In the genomic region with DNA sequence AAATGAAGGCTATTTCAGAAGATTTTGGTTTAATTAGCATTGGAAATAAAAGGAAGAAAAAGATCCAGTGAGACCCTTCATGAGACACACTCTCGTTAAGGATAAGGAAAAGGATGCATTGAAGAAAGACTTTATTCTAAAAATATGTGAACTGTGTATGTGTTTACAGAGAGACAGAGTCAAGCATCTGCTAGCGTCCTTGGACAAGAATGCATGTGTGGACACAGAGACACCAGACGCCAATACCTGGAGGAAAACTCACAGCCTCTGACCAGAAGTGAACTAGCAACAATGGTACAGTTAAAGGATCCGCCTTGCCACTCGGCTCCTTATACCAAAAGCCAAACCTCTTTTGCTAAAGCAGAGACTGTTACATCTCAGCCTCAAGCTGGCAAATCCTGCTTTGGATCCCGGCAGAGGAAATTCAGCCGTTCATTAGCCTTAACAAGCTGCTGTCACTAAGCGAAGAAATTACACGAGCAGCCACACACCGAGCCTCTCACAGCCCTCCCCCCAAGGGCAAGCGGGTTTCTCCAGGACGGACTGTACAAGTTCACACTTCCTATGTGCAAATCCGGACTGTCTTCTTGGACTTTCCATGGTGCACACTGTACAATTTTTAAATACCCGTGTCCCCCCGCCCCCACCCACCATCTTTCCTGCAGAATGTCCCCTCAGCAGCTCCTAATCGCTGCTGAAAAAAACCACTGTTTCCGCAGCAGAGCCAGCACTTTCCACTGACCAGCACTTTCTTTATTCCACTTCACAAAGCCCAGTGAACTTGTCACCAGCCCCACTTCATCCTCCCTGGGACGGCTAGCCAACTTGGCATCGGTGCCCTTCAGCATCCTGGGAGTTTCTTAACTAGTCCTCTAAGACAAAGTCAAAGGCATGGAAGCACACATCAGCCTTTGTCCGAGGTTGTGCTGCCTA, we compare ENCODE assay signal across 8 cellular contexts. TPM values are rescaled to one million over a fixed set of nuclear protein-coding genes. Genes with fewer than 3 reads are reported as not detected.
DNase-seq lines count a peak whose midpoint lies in the region; FAIRE-seq and TF ChIP-seq lines count a peak whose summit lies in the region.

No MANE protein-coding gene starts in this region.

- H2AK5ac ChIP-seq in H1 (ENCODE audit: low read depth, low read length) = no peak overlapping the region
- peak overlapping the region; percentile 93 for H2AK5ac ChIP-seq in mesenchymal stem cell (ENCODE audit: low read length, severe bottlenecking)

- TF ChIP-seq EP300 in H1 (IDR thresholded peaks at IDR 0.05; ENCODE audit: borderline replicate concordance in 1 of 2, low read depth in 2 of 2, low read length in 2 of 2) = no peak

- H4K8ac ChIP-seq in H1 (ENCODE audit: extremely low read depth, insufficient read depth, low read length) = no peak overlapping the region
- H4K8ac ChIP-seq in mesenchymal stem cell (ENCODE audit: low read length) = peak overlapping the region; percentile 73

- TF ChIP-seq CTCF in H1 (IDR thresholded peaks at IDR 0.05; ENCODE audit: control extremely low read depth in 1 of 3, insufficient read depth in 1 of 3, low read depth in 1 of 3, low read length in 3 of 3) = no peak

- no peak overlapping the region for H4K5ac ChIP-seq in H1 (ENCODE audit: insufficient read length, low read depth, low read length)

- H3K79me2 ChIP-seq in H1 (ENCODE audit: control insufficient read depth in 1 of 2, insufficient read depth in 2 of 2, low read length in 2 of 2) = peaks cover 14 to 59% of the 10 kb centered on the region in 2 experiments; a peak in 3 of 4 replicates

- H3K23me2 ChIP-seq in H1 (ENCODE audit: low read depth, low read length) = peaks cover 25% of the 10 kb centered on the region

- H2BK15ac ChIP-seq in H1 (ENCODE audit: low read length) (peak overlapping the region; percentile 88; the same call in 1 of the 2 replicates), mesenchymal stem cell (ENCODE audit: low read depth, poor library complexity, severe bottlenecking) (peak overlapping the region; percentile 28)

- H3K56ac ChIP-seq in H1 (replicated peaks; ENCODE audit: insufficient read length, low read depth, low read length) = no peak overlapping the region

- H3K36me3 ChIP-seq in H1 (ENCODE audit: control insufficient read depth in 2 of 4, insufficient read depth in 4 of 4, low read length in 3 of 4) (no peaks in the 10 kb centered on the region), mesenchymal stem cell (ENCODE audit: control insufficient read depth in 1 of 2, insufficient read depth in 2 of 2, low read depth in 1 of 2, low read length in 2 of 2) (no peaks in the 10 kb centered on the region)

- peak overlapping the region; percentile 21 to 86 (median 58) for H3K9ac ChIP-seq in H1 (replicated peaks in 1 of 4; ENCODE audit: extremely low read depth in 1 of 4, low read depth in 3 of 4, low read length in 3 of 4)
- H3K9ac ChIP-seq in mesenchymal stem cell (ENCODE audit: low read length) = peak overlapping the region; percentile 98

- no peak overlapping the region for H3K14ac ChIP-seq in H1 (ENCODE audit: insufficient read length)
- H3K14ac ChIP-seq in mesenchymal stem cell (ENCODE audit: low read length in 2 of 2) = peak overlapping the region in 1 of 2 experiments; percentile 57

- CTCF ChIA-PET in H1 (lab: Charles Lee; ENCODE audit: partially characterized antibody) = interaction anchor here (0.8 to 1.4 kb wide), 9 partner anchors 9 to 361 kb away, joined by 3 to 6 read pairs (median 3); no protein-coding TSS in a partner anchor

- H3K23ac ChIP-seq in H1 (ENCODE audit: insufficient read length) (no peak overlapping the region), mesenchymal stem cell (ENCODE audit: low read length in 2 of 2) (peak overlapping the region in 1 of 2 experiments; percentile 46)

- TF ChIP-seq POLR2A in H1 (IDR thresholded peaks at IDR 0.05; ENCODE audit: control extremely low read depth in 1 of 2, low read depth in 2 of 2, low read length in 2 of 2) = no peak

- H3K27ac ChIP-seq in H1 (ENCODE audit: low read depth, low read length) (no peak overlapping the region), mesenchymal stem cell (ENCODE audit: low read length, poor library complexity, severe bottlenecking) (peak overlapping the region; percentile 99), substantia nigra (ENCODE audit: low read depth, low read length, poor library complexity, severe bottlenecking) (peak overlapping the region; percentile 99)

- H2BK120ac ChIP-seq in H1 (replicated peaks; ENCODE audit: low read depth, low read length) (no peak overlapping the region), mesenchymal stem cell (ENCODE audit: low read depth, low read length) (peak overlapping the region; percentile 69)

- peak overlapping the region; percentile 94 to 100 for H3K4me2 ChIP-seq in H1 (ENCODE audit: insufficient read depth in 1 of 2, low read depth in 2 of 2, low read length in 2 of 2)
- H3K4me2 ChIP-seq in mesenchymal stem cell (ENCODE audit: low read length, poor library complexity, severe bottlenecking) = peak overlapping the region; percentile 54

- peak; percentile 26 for DNase-seq in stimulated activated CD4-positive, alpha-beta T cell treated with anti-CD3 and anti-CD28 coated beads, Interleukin-15, amount 100 ng/mL, for 24 hours
- DNase-seq in stimulated activated CD4-positive, alpha-beta T cell treated with anti-CD3 and anti-CD28 coated beads, Interleukin-12 subunit alpha, Interleukin-12 subunit beta, amount 100 ng/mL, for 4 hours = no peak
- DNase-seq in H1 (ENCODE audit: low read depth in 1 of 2, low spot score in 2 of 2) (no peak), mesenchymal stem cell (peak; percentile 67), substantia nigra (lab: John Stamatoyannopoulos, UW) (peak in 47 of 49 donors; percentile 10 to 88 (median 62)), epidermal melanocyte (ENCODE audit: insufficient read length, low spot score) (no peak), NCI-H187 treated with DMSO at 0.1 percent for 48 hours (lab: John Stamatoyannopoulos, UW) (no peak)

- peak overlapping the region; percentile 75 for H2BK20ac ChIP-seq in H1 (ENCODE audit: low read length)

- H2BK12ac ChIP-seq in H1 (ENCODE audit: low read depth, low read length) (peak overlapping the region; percentile 91), mesenchymal stem cell (ENCODE audit: low read length in 2 of 2) (peak overlapping the region; percentile 2 to 22)

- H3K18ac ChIP-seq in H1 (ENCODE audit: extremely low read depth, low read length) (peak overlapping the region; percentile 97), mesenchymal stem cell (ENCODE audit: low read depth in 1 of 2, low read length in 2 of 2) (peak overlapping the region; percentile 59 to 88)

- no peak for FAIRE-seq in H1 (lab: Jason Lieb, UNC)

- H3K4me1 ChIP-seq in H1 (replicated peaks in 1 of 4; ENCODE audit: control insufficient read depth in 3 of 4, insufficient read depth in 4 of 4, low read length in 3 of 4) = peaks cover 2 to 35% (median 28%) of the 10 kb centered on the region in 4 experiments; a peak in 6 of 7 replicates
- peaks cover 4% of the 10 kb centered on the region for H3K4me1 ChIP-seq in mesenchymal stem cell (ENCODE audit: control insufficient read depth, insufficient read depth, low read depth, low read length)

- H3K4ac ChIP-seq in H1 (replicated peaks; ENCODE audit: insufficient read length, low read depth, low read length) (no peak overlapping the region), mesenchymal stem cell (ENCODE audit: low read depth in 1 of 2, low read length in 2 of 2) (peak overlapping the region; percentile 19 to 96)

- peaks cover 4% of the 10 kb centered on the region; the same call in 1 of the 2 replicates for H3K79me1 ChIP-seq in H1 (ENCODE audit: low read depth, low read length)
- peaks cover 1% of the 10 kb centered on the region for H3K79me1 ChIP-seq in mesenchymal stem cell (replicated peaks; ENCODE audit: low read length, poor library complexity, severe bottlenecking)

- H3K9me3 Mint-ChIP-seq in T-helper 1 cell treated with Interleukin-12 subunit alpha and Interleukin-12 subunit beta and Interleukin-4 antibody, amounts not matched to agents 30 μg/mL and 1 μg/mL, for 36 hours = no peaks in the 10 kb centered on the region

- H2AFZ ChIP-seq in H1 (ENCODE audit: low read length) (no peak overlapping the region), mesenchymal stem cell (ENCODE audit: low read depth, low read length) (no peak overlapping the region)

- H4K91ac ChIP-seq in H1 (replicated peaks; ENCODE audit: insufficient read length, low read length) = no peak overlapping the region
- peak overlapping the region; percentile 67 for H4K91ac ChIP-seq in mesenchymal stem cell (ENCODE audit: low read length)

- H3K4me3 Mint-ChIP-seq in T-helper 1 cell treated with Interleukin-12 subunit alpha and Interleukin-12 subunit beta and Interleukin-4 antibody, amounts not matched to agents 30 μg/mL and 1 μg/mL, for 36 hours = peak overlapping the region; percentile 98

- no peaks in the 10 kb centered on the region for H3K9me3 ChIP-seq in H1 (ENCODE audit: insufficient read depth in 2 of 2, low read depth in 1 of 2, low read length in 1 of 2)
- H3K9me3 ChIP-seq in mesenchymal stem cell (ENCODE audit: control insufficient read depth, low read length) = no peaks in the 10 kb centered on the region

- peak overlapping the region; percentile 81 for H3K27ac Mint-ChIP-seq in T-helper 1 cell treated with Interleukin-12 subunit alpha and Interleukin-12 subunit beta and Interleukin-4 antibody, amounts not matched to agents 30 μg/mL and 1 μg/mL, for 36 hours

- 12% methylated on average over 20 of the region's 20 CpGs; no CpG with 5 or more reads in 1 of the 2 experiments for WGBS in H1 (ENCODE audit: extremely low coverage in 1 of 2, insufficient coverage in 1 of 2, insufficient read length in 1 of 2, insufficient replicate concordance in 2 of 2, low coverage in 1 of 2, low lambda C conversion rate in 2 of 2, missing lambda C conversion rate in 1 of 2), 2 experiments
- WGBS in mesenchymal stem cell = under 1% methylated on average over 20 of the region's 20 CpGs

- POLR2A ChIA-PET in H1 (lab: Charles Lee; ENCODE audit: partially characterized antibody) = interaction anchor here (0.8 to 5.5 kb wide), 8 partner anchors 11 to 180 kb away, joined by 3 to 103 read pairs (median 6); no protein-coding TSS in a partner anchor

- no peaks in the 10 kb centered on the region for H4K20me1 ChIP-seq in H1 (replicated peaks in 1 of 2; ENCODE audit: control insufficient read depth in 1 of 2, insufficient read depth in 2 of 2, low read length in 2 of 2)

- H3K36me3 Mint-ChIP-seq in T-helper 1 cell treated with Interleukin-12 subunit alpha and Interleukin-12 subunit beta and Interleukin-4 antibody, amounts not matched to agents 30 μg/mL and 1 μg/mL, for 36 hours (ENCODE audit: low read depth) = peaks cover 17% of the 10 kb centered on the region

- H2BK5ac ChIP-seq in H1 (ENCODE audit: low read depth, low read length) (no peak overlapping the region), mesenchymal stem cell (ENCODE audit: low read depth, low read length, poor library complexity, severe bottlenecking) (peak overlapping the region; percentile 76)

- peak overlapping the region; percentile 84 to 97 (median 86) for H3K4me3 ChIP-seq in H1 (ENCODE audit: extremely low read depth in 1 of 4, insufficient read depth in 2 of 4, low read depth in 3 of 4, low read length in 4 of 4)
- H3K4me3 ChIP-seq in mesenchymal stem cell (ENCODE audit: insufficient read depth in 1 of 2, low read depth in 1 of 2, low read length in 2 of 2) = peak overlapping the region; percentile 61 to 91

- H3K27me3 ChIP-seq in H1 (replicated peaks in 1 of 4; ENCODE audit: control insufficient read depth in 3 of 4, extremely low read depth in 1 of 4, insufficient read depth in 3 of 4, low read length in 3 of 4) = no peaks in the 10 kb centered on the region; a peak in 2 of 7 replicates
- no peaks in the 10 kb centered on the region for H3K27me3 ChIP-seq in mesenchymal stem cell (ENCODE audit: control insufficient read depth in 1 of 2, insufficient read depth in 1 of 2, low read length in 2 of 2)

- no peaks in the 10 kb centered on the region for H3K27me3 Mint-ChIP-seq in T-helper 1 cell treated with Interleukin-12 subunit alpha and Interleukin-12 subunit beta and Interleukin-4 antibody, amounts not matched to agents 30 μg/mL and 1 μg/mL, for 36 hours (ENCODE audit: low read depth)

- TF ChIP-seq RAD21 in H1 (IDR thresholded peaks at IDR 0.05 in 1 of 2, conservative IDR thresholded peaks at IDR 0.05 in 1 of 2; ENCODE audit: low read depth in 2 of 2, low read length in 2 of 2) = no peak

- peaks cover 48% of the 10 kb centered on the region for H3K4me1 Mint-ChIP-seq in T-helper 1 cell treated with Interleukin-12 subunit alpha and Interleukin-12 subunit beta and Interleukin-4 antibody, amounts not matched to agents 30 μg/mL and 1 μg/mL, for 36 hours (ENCODE audit: low read depth)

RNA-seq across cellular contexts. Expression of gene KLF7, which starts 1.7 kb away (rescaled TPM):
- 21.3 and 23.3 TPM in 2 replicates for total RNA-seq in H1 (2021; fragmentation: NEBNext Ultra II Directional; extraction: Animal tissue kit (Norgen Biotek cat#: 25700))
- polyA plus RNA-seq in H1 (2011; rRNA removed) = 9.6 and 19.3 TPM in 2 replicates
- polyA plus RNA-seq in H1 (2011; cell fraction: cytosol; rRNA removed) = 11.3 TPM
- polyA plus RNA-seq in H1 (2011; cell fraction: nucleus; rRNA removed) = 28.7 TPM
- polyA plus RNA-seq in H1 (2012, experiment 1 of 2) = 7.7 to 13.3 TPM (median 12.2 TPM) in 4 replicates
- 1.4 TPM for polyA plus RNA-seq in H1 (2012, experiment 2 of 2)
- polyA plus RNA-seq in H1 (2013, experiment 1 of 2) = 16.1 TPM
- 16.9 TPM for polyA plus RNA-seq in H1 (2013, experiment 2 of 2)
- polyA minus RNA-seq in H1 (2011; rRNA and poly(A)+ RNA removed) = 21.9 and 35.0 TPM in 2 replicates
- 13.7 TPM for polyA minus RNA-seq in H1 (2011; cell fraction: cytosol; rRNA and poly(A)+ RNA removed)
- polyA minus RNA-seq in H1 (2011; cell fraction: nucleus; rRNA and poly(A)+ RNA removed) = 37.5 TPM
- 31.0 TPM for polyA plus RNA-seq in mesenchymal stem cell (2013, experiment 1 of 2)
- 28.9 TPM for polyA plus RNA-seq in mesenchymal stem cell (2013, experiment 2 of 2)

Comparison
In these comparisons a context has a peak if more than half of its experiments do, and no peak if none do; other contexts are left out.
1. DNase-seq: peak in stimulated activated CD4-positive, alpha-beta T cell treated with anti-CD3 and anti-CD28 coated beads, Interleukin-15, amount 100 ng/mL, for 24 hours (single experiment), mesenchymal stem cell (single experiment) and substantia nigra (47 of 49); none in stimulated activated CD4-positive, alpha-beta T cell treated with anti-CD3 and anti-CD28 coated beads, Interleukin-12 subunit alpha, Interleukin-12 subunit beta, amount 100 ng/mL, for 4 hours (single experiment), H1 (0 of 2), epidermal melanocyte (single experiment) and NCI-H187 treated with DMSO at 0.1 percent for 48 hours (single experiment).